Comparison of ENCODE assay signal across 1 cellular context in genomic region chr5:60929024-60929423, GRCh38.
TF ChIP-seq lines count a peak whose summit lies in the region.

No MANE protein-coding gene starts in this region.

TF ChIP-seq in IMR-90, 13 proteins besides CTCF, POLR2A, EP300 and RAD21:
- no peak for TF ChIP-seq BHLHE40 (IDR thresholded peaks at IDR 0.05; ENCODE audit: low read depth, low read length)
- TF ChIP-seq MXI1 (IDR thresholded peaks at IDR 0.05; ENCODE audit: borderline replicate concordance, low read depth, low read length), result no peak
- TF ChIP-seq RCOR1 (IDR thresholded peaks at IDR 0.05; ENCODE audit: insufficient replicate concordance, low read length), result no peak
- TF ChIP-seq ELK1 (IDR thresholded peaks at IDR 0.05; ENCODE audit: borderline replicate concordance, low read depth, low read length), result no peak
- TF ChIP-seq MAFK (IDR thresholded peaks at IDR 0.05; ENCODE audit: low read depth, low read length), result no peak
- TF ChIP-seq NFE2L2 (IDR thresholded peaks at IDR 0.05; ENCODE audit: low read depth, low read length), result no peak
- TF ChIP-seq MAZ (IDR thresholded peaks at IDR 0.05; ENCODE audit: borderline replicate concordance, low read depth, low read length), result no peak
- TF ChIP-seq FOS (IDR thresholded peaks at IDR 0.05; ENCODE audit: low read depth, low read length), result no peak
- TF ChIP-seq CHD1 (IDR thresholded peaks at IDR 0.05; ENCODE audit: low read depth, low read length), result no peak
- no peak for TF ChIP-seq USF2 (IDR thresholded peaks at IDR 0.05; ENCODE audit: low read depth, low read length)
- no peak for TF ChIP-seq SMC3 (IDR thresholded peaks at IDR 0.05; ENCODE audit: low read depth, low read length)
- no peak for TF ChIP-seq CEBPB (IDR thresholded peaks at IDR 0.05; ENCODE audit: low read depth, low read length)
- no peak for TF ChIP-seq RFX5 (IDR thresholded peaks at IDR 0.05; ENCODE audit: low read depth, low read length)
